36 cellular contexts compared by ENCODE assay signal in the genomic region with DNA sequence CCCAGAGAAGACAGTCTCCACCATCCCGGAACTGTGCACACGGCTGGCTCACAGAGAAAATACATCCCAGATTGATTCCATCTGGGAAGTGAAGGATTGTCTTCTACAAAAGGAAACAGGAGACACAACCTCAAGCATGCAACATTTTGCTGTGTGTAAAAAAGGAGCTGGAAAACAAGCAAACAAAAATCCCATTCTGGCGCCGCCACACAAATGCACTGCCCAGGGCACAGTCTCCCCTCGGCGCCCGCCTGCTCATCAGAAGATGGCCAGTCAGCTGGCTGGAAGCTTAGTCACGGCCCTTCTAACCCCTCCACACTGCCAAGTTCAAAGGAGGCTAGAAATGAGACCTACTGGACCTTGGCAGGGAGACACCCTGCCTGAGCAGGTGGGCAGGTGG. TPM values are rescaled to one million over a fixed set of nuclear protein-coding genes. Genes with fewer than 3 reads are reported as not detected.
DNase-seq lines count a peak whose midpoint lies in the region; ATAC-seq, FAIRE-seq and TF ChIP-seq lines count a peak whose summit lies in the region.
"Had no signal": no experiment of that assay in that cellular context is flagged by ENCODE, and none has a peak within 500 bp of the region (broad histone marks: within the 10 kb centered on the region; RNA-seq: fewer than 3 reads in every experiment).

No MANE protein-coding gene starts in this region.

- H2AFZ ChIP-seq in GM23248, result peak overlapping the region; percentile 71

- no peak for TF ChIP-seq EP300 in A549 (IDR thresholded peaks at IDR 0.05)

- H3K4me3 Mint-ChIP-seq in mesothelial cell of epicardium (no peak overlapping the region), chondrocyte (ENCODE audit: unreplicated experiment) (no peak overlapping the region)
- H3K4me3 Mint-ChIP-seq: activated naive CD4-positive, alpha-beta T cell treated with anti-CD3 and anti-CD28 coated beads, Interleukin-2, amount 10 ng/mL, durations not matched to agents 7 days and 5 days; B cell; CD4-positive, alpha-beta memory T cell; IgD-negative memory B cell; neural crest cell; stimulated activated naive CD8-positive, alpha-beta T cell treated with anti-CD3 and anti-CD28 coated beads, Interleukin-15, Interleukin-2, amounts not matched to agents 100 ng/mL and 50 ng/mL, for 24 hours had no signal

- TF ChIP-seq POLR2A in A549 (IDR thresholded peaks at IDR 0.05; ENCODE audit: low read length), result no peak

- H3K4me3 ChIP-seq in A549 (no peak overlapping the region), GM23248 (no peak overlapping the region), adipocyte (ENCODE audit: low read length) (no peak overlapping the region)
- H3K4me3 ChIP-seq: dorsolateral prefrontal cortex, HAP-1, pancreas, thoracic aorta, uterus had no signal

- H3K4me1 ChIP-seq in A549, result peaks cover 43% of the 10 kb centered on the region
- peaks cover 43% of the 10 kb centered on the region for H3K4me1 ChIP-seq in GM23248 (ENCODE audit: insufficient read depth)
- peaks cover 22% of the 10 kb centered on the region for H3K4me1 ChIP-seq in adipocyte (ENCODE audit: control insufficient read depth, insufficient read depth, low read length)
- H3K4me1 ChIP-seq: pancreas, uterus had no signal

- no peaks in the 10 kb centered on the region for H3K9me2 ChIP-seq in GM23248 (ENCODE audit: insufficient read depth)

- H3K4me2 ChIP-seq in A549 (no peak overlapping the region), GM23248 (ENCODE audit: unreplicated experiment) (peak overlapping the region; percentile 2)

- peaks cover 5% of the 10 kb centered on the region for H3K4me1 Mint-ChIP-seq in mesothelial cell of epicardium
- peaks cover 29% of the 10 kb centered on the region for H3K4me1 Mint-ChIP-seq in chondrocyte (ENCODE audit: low read depth)
- H3K4me1 Mint-ChIP-seq: activated naive CD4-positive, alpha-beta T cell treated with anti-CD3 and anti-CD28 coated beads, Interleukin-2, amount 10 ng/mL, durations not matched to agents 7 days and 5 days; B cell; neural crest cell had no signal

- H3K9me3 ChIP-seq in A549 (no peaks in the 10 kb centered on the region), GM23248 (ENCODE audit: low read depth) (no peaks in the 10 kb centered on the region), adipocyte (ENCODE audit: control insufficient read depth, low read length) (no peaks in the 10 kb centered on the region)
- H3K9me3 ChIP-seq: HAP-1, pancreas, thoracic aorta, uterus had no signal

- H3K27ac Mint-ChIP-seq in mesothelial cell of epicardium (peak overlapping the region; percentile 39), chondrocyte (ENCODE audit: unreplicated experiment) (no peak overlapping the region)
- H3K27ac Mint-ChIP-seq: activated naive CD4-positive, alpha-beta T cell treated with anti-CD3 and anti-CD28 coated beads, Interleukin-2, amount 10 ng/mL, durations not matched to agents 7 days and 5 days; B cell; CD4-positive, alpha-beta memory T cell; IgD-negative memory B cell; stimulated activated naive CD8-positive, alpha-beta T cell treated with anti-CD3 and anti-CD28 coated beads, Interleukin-15, Interleukin-2, amounts not matched to agents 100 ng/mL and 50 ng/mL, for 24 hours had no signal

- no peak for TF ChIP-seq RAD21 in A549 (conservative IDR thresholded peaks at IDR 0.05 in 1 of 2, IDR thresholded peaks at IDR 0.05 in 1 of 2)

- H3K9ac ChIP-seq in GM23248 (peak overlapping the region; percentile 34), adipocyte (ENCODE audit: low read length) (no peak overlapping the region)

- no peaks in the 10 kb centered on the region for H3K79me2 ChIP-seq in GM23248 (ENCODE audit: insufficient read depth)

- H4K20me1 ChIP-seq in GM23248 (ENCODE audit: insufficient read depth), result no peaks in the 10 kb centered on the region

- H3K27ac ChIP-seq in A549, result peak overlapping the region; percentile 98; a peak in 5 of 6 replicates
- peak overlapping the region; percentile 50 for H3K27ac ChIP-seq in GM23248
- H3K27ac ChIP-seq: brain microvascular endothelial cell, dorsolateral prefrontal cortex, pancreas, thoracic aorta, uterus had no signal

- CTCF ChIA-PET in A549 (lab: Yijun Ruan, JAX), result interaction anchor here (1.3 to 2.5 kb wide), 2 partner anchors 36 to 126 kb away, joined by 4 to 13 read pairs; no protein-coding TSS in a partner anchor

- no peaks in the 10 kb centered on the region for H3K27me3 ChIP-seq in GM23248 (replicated peaks; ENCODE audit: insufficient read depth)
- no peaks in the 10 kb centered on the region for H3K27me3 ChIP-seq in adipocyte (replicated peaks; ENCODE audit: control insufficient read depth, insufficient read depth, low read length)
- H3K27me3 ChIP-seq: brain microvascular endothelial cell, dorsolateral prefrontal cortex, pancreas, uterus had no signal

- TF ChIP-seq CTCF in A549 (IDR thresholded peaks at IDR 0.05), result no peak
- no peak for TF ChIP-seq CTCF in mesothelial cell of epicardium (IDR thresholded peaks at IDR 0.05; ENCODE audit: unreplicated experiment)
- TF ChIP-seq CTCF in GM20000 (IDR thresholded peaks at IDR 0.05; ENCODE audit: extremely low read depth, missing control alignments), result no peak
- TF ChIP-seq CTCF in chondrocyte (IDR thresholded peaks at IDR 0.05), result no peak

- in situ Hi-C loops in GM23248 (cut with MboI), result no loop called here

- ATAC-seq in A549, result no peak
- ATAC-seq in HG03196 (IDR thresholded peaks at IDR 0.05; ENCODE audit: unreplicated experiment), result no peak
- ATAC-seq: left cardiac atrium, pancreas had no signal

- no peaks in the 10 kb centered on the region for H3K36me3 ChIP-seq in GM23248 (ENCODE audit: low read depth)
- no peaks in the 10 kb centered on the region for H3K36me3 ChIP-seq in adipocyte (ENCODE audit: control insufficient read depth, insufficient read depth, low read length, severe bottlenecking)
- H3K36me3 ChIP-seq: brain microvascular endothelial cell, HAP-1, pancreas, thoracic aorta, uterus had no signal

- 82% methylated on average over 8 of the region's 8 CpGs for WGBS in A549 (ENCODE audit: missing lambda C conversion rate)
- 13% methylated on average over 8 of the region's 8 CpGs for WGBS in GM23248 (ENCODE audit: low coverage in 1 of 2, low lambda C conversion rate in 2 of 2, missing lambda C conversion rate in 2 of 2), 2 experiments

- no peak for FAIRE-seq in A549 (lab: Jason Lieb, UNC)
- FAIRE-seq: A204.1, D721Med, endometrium, pancreas had no signal

- H3K9me3 Mint-ChIP-seq in mesothelial cell of epicardium, result peaks cover 4% of the 10 kb centered on the region
- H3K9me3 Mint-ChIP-seq in chondrocyte (ENCODE audit: low read depth), result peaks cover 4% of the 10 kb centered on the region
- H3K9me3 Mint-ChIP-seq: activated naive CD4-positive, alpha-beta T cell treated with anti-CD3 and anti-CD28 coated beads, Interleukin-2, amount 10 ng/mL, durations not matched to agents 7 days and 5 days; IgD-negative memory B cell; neural crest cell; stimulated activated naive CD8-positive, alpha-beta T cell treated with anti-CD3 and anti-CD28 coated beads, Interleukin-15, Interleukin-2, amounts not matched to agents 100 ng/mL and 50 ng/mL, for 24 hours had no signal

- H3K27me3 Mint-ChIP-seq in mesothelial cell of epicardium (ENCODE audit: low read depth) (no peaks in the 10 kb centered on the region), chondrocyte (ENCODE audit: low read depth) (no peaks in the 10 kb centered on the region)
- H3K27me3 Mint-ChIP-seq: B cell; CD4-positive, alpha-beta memory T cell; stimulated activated naive CD8-positive, alpha-beta T cell treated with anti-CD3 and anti-CD28 coated beads, Interleukin-15, Interleukin-2, amounts not matched to agents 100 ng/mL and 50 ng/mL, for 24 hours had no signal

- no peaks in the 10 kb centered on the region for H3K36me3 Mint-ChIP-seq in mesothelial cell of epicardium
- no peaks in the 10 kb centered on the region for H3K36me3 Mint-ChIP-seq in chondrocyte (ENCODE audit: low read depth)
- H3K36me3 Mint-ChIP-seq: activated naive CD4-positive, alpha-beta T cell treated with anti-CD3 and anti-CD28 coated beads, Interleukin-2, amount 10 ng/mL, durations not matched to agents 7 days and 5 days; CD4-positive, alpha-beta memory T cell; IgD-negative memory B cell had no signal

- POLR2A ChIA-PET in A549 (lab: Yijun Ruan, JAX), result no interaction called here

- H3F3A ChIP-seq in GM23248 (ENCODE audit: insufficient read depth), result peaks cover 31% of the 10 kb centered on the region

- DNase-seq in A549 (ENCODE audit: low read depth in 1 of 2, low spot score in 1 of 2), result no peak
- peak; percentile 80 for DNase-seq in GM23248
- peak; percentile 55 for DNase-seq in adipocyte (ENCODE audit: low read depth)
- no peak for DNase-seq in mesothelial cell of epicardium (ENCODE audit: low spot score in 2 of 2, unreplicated experiment in 2 of 2)
- DNase-seq in stimulated activated naive CD4-positive, alpha-beta T cell (lab: John Stamatoyannopoulos, UW), result no peak
- no peak for DNase-seq in GM20000 (ENCODE audit: low spot score)
- no peak for DNase-seq in chondrocyte (ENCODE audit: low spot score)
- DNase-seq: activated CD4-positive, alpha-beta T cell treated with anti-CD3 and anti-CD28 coated beads, Interleukin-2, amount 50 U/mL, for 48 hours; activated naive CD4-positive, alpha-beta T cell treated with anti-CD3 and anti-CD28 coated beads, Interleukin-2, amount 10 ng/mL, durations not matched to agents 7 days and 5 days; brain microvascular endothelial cell; CD4-positive, alpha-beta memory T cell; cerebellar nuclear complex; DND-41; hippocampal formation; left cardiac atrium; NCI-H1092 treated with DMSO at 0.1 percent for 48 hours; NCI-H1694 treated with DMSO at 0.1 percent for 48 hours; NCI-H446 treated with DMSO at 0.1 percent for 48 hours; NCI-H82; retina; RPMI8226; stimulated activated CD4-positive, alpha-beta T cell treated with anti-CD3 and anti-CD28 coated beads, Interleukin-2, amount 100 ng/mL, for 24 hours; T-helper 2 cell; uterus had no signal

TF ChIP-seq in A549, 52 proteins besides CTCF, POLR2A, EP300 and RAD21 (continues in another document):
- TF ChIP-seq RCOR1 (IDR thresholded peaks at IDR 0.05; ENCODE audit: low read depth, low read length) (no peak), GATA3 (IDR thresholded peaks at IDR 0.05; ENCODE audit: borderline replicate concordance) (no peak)

RNA-seq across cellular contexts. Expression of a gene that starts 14.1 kb away (rescaled TPM):
- polyA plus RNA-seq in A549 (2011; rRNA removed), result 15.5 and 18.6 TPM in 2 replicates
- 30.6 and 31.2 TPM in 2 replicates for polyA plus RNA-seq in A549 (2012; cell fraction: cytosol; rRNA removed)
- polyA plus RNA-seq in A549 (2012; cell fraction: nucleus; rRNA removed), result 86.5 and 97.8 TPM in 2 replicates
- 22.0 to 24.2 TPM (median 22.9 TPM) in 3 replicates for polyA plus RNA-seq in A549 (2017; fragmentation: RNase III; extraction: RNeasy Plus Mini Kit Qiagen cat#74134 plus additional on column Dnase treatment)
- 12.8 and 15.3 TPM in 2 replicates for polyA minus RNA-seq in A549 (2011; rRNA and poly(A)+ RNA removed)
- total RNA-seq in GM23248 (2014; rRNA removed; shearing (Covaris generic)), result 45.5 and 47.1 TPM in 2 replicates
- 33.3 and 34.2 TPM in 2 replicates for polyA plus RNA-seq in GM23248 (2016; fragmentation: Nextera tagmentation; extraction: Ambion mirVana)
- 28.3 to 29.9 TPM (median 29.2 TPM) in 3 replicates for total RNA-seq in mesothelial cell of epicardium
- total RNA-seq in chondrocyte, result 52.9 to 59.7 TPM (median 58.4 TPM) in 3 replicates

Comparison
In these comparisons a context has a peak if more than half of its experiments do, and no peak if none do; other contexts are left out.
1. DNase-seq: peak in GM23248 (single experiment) and adipocyte (single experiment); none in A549 (0 of 2), mesothelial cell of epicardium (0 of 2), stimulated activated naive CD4-positive, alpha-beta T cell (0 of 6), GM20000 (single experiment) and chondrocyte (single experiment).